ENCODE assay signal across 1 cellular context in genomic region chr9:25678846-25679360, GRCh38.
TF ChIP-seq lines count a peak whose summit lies in the region.

No MANE protein-coding gene starts in this region.

TF ChIP-seq in GM23338, 12 proteins besides CTCF, POLR2A, EP300 and RAD21 (continued from another document):
- TF ChIP-seq ZNF462 (CRISPR knock-in tag; IDR thresholded peaks at IDR 0.05) (no peak), ZNF331 (CRISPR knock-in tag; IDR thresholded peaks at IDR 0.05; ENCODE audit: low read depth) (no peak), REST (IDR thresholded peaks at IDR 0.05; ENCODE audit: unreplicated experiment) (no peak), NANOG (IDR thresholded peaks at IDR 0.05; ENCODE audit: borderline replicate concordance) (no peak), EZH2phosphoT487 (IDR thresholded peaks at IDR 0.05; ENCODE audit: unreplicated experiment) (no peak), POLR2AphosphoS5 (IDR thresholded peaks at IDR 0.05; ENCODE audit: low read depth) (no peak), EZH2 (IDR thresholded peaks at IDR 0.05; ENCODE audit: low read depth, unreplicated experiment) (no peak), ETS1 (IDR thresholded peaks at IDR 0.05) (no peak), CREB1 (CRISPR knock-in tag; IDR thresholded peaks at IDR 0.05; ENCODE audit: low read depth) (no peak), JUNB (IDR thresholded peaks at IDR 0.05; ENCODE audit: unreplicated experiment) (no peak)
